17 cellular contexts compared by ENCODE assay signal in the genomic region with DNA sequence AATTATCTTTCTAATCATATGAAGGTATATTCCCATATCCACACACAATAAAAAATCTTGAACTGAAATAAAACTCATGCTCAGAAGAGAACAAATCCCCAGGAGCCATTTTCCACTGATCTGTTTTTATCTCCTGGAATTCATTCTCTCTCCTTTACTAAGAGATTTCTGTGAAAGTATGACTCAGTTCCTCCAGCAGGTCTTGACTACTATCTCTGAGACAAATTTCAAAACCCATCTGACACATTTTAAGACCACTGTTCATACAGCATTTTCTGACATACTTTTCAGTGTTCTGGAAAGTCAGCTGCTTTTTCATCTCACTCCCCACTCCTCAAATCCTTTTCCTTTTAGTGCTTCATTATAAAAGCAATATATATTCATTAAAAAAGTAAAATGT.
DNase-seq lines count a peak whose midpoint lies in the region; ATAC-seq and TF ChIP-seq lines count a peak whose summit lies in the region.
"Had no signal": no experiment of that assay in that cellular context is flagged by ENCODE, and none has a peak within 500 bp of the region (broad histone marks: within the 10 kb centered on the region; RNA-seq: fewer than 3 reads in every experiment).

No MANE protein-coding gene starts in this region.

- peak; percentile 65 for DNase-seq in HCEC 1CT
- DNase-seq in NCI-H226, result peak; percentile 75
- DNase-seq in choroid plexus epithelial cell (ENCODE audit: low read depth), result peak; percentile 79
- DNase-seq in omental fat pad (ENCODE audit: low spot score), result no peak
- no peak for DNase-seq in H7
- DNase-seq in DMS 273 treated with DMSO at 0.1 percent for 48 hours (lab: John Stamatoyannopoulos, UW), result no peak
- DNase-seq: activated CD4-positive, alpha-beta memory T cell treated with anti-CD3 and anti-CD28 coated beads, Interleukin-2, amount 10 ng/mL, durations not matched to agents 7 days and 5 days; central memory CD4-positive, alpha-beta T cell; hippocampal formation; MG63; NCI-H2107; NCI-H774; Right ventricle myocardium superior; stimulated activated CD8-positive, alpha-beta memory T cell treated with anti-CD3 and anti-CD28 coated beads, Interleukin-4, amount 100 ng/mL, for 48 hours; upper lobe of left lung had no signal

- H3K27me3 ChIP-seq in H7 (ENCODE audit: control insufficient read depth, insufficient read depth, low read length), result no peaks in the 10 kb centered on the region
- H3K27me3 ChIP-seq: MG63, upper lobe of left lung had no signal

- ATAC-seq in omental fat pad (ENCODE audit: low FRiP score), result peak; percentile 51
- no peak for ATAC-seq in GM18858 (IDR thresholded peaks at IDR 0.05; ENCODE audit: unreplicated experiment)
- ATAC-seq: left lobe of liver had no signal

- no peak overlapping the region for H3K4me3 ChIP-seq in choroid plexus epithelial cell (ENCODE audit: low read depth, low read length)
- no peak overlapping the region for H3K4me3 ChIP-seq in H7 (ENCODE audit: insufficient read depth, low read depth, low read length)
- H3K4me3 ChIP-seq: MG63, upper lobe of left lung had no signal

- H3K36me3 ChIP-seq in H7 (replicated peaks; ENCODE audit: control insufficient read depth, insufficient read depth, low read length), result no peaks in the 10 kb centered on the region
- H3K36me3 ChIP-seq: MG63, upper lobe of left lung had no signal

- TF ChIP-seq CTCF in choroid plexus epithelial cell (conservative IDR thresholded peaks at IDR 0.05; ENCODE audit: low read depth, low read length) (no peak), omental fat pad (IDR thresholded peaks at IDR 0.05) (no peak)

Comparison
In these comparisons a context has a peak if more than half of its experiments do, and no peak if none do; other contexts are left out.
1. DNase-seq: peak in HCEC 1CT (single experiment), NCI-H226 (single experiment) and choroid plexus epithelial cell (single experiment); none in omental fat pad (single experiment), H7 (single experiment) and DMS 273 treated with DMSO at 0.1 percent for 48 hours (single experiment).